Comparison of ENCODE assay signal across 21 cellular contexts in the genomic region with DNA sequence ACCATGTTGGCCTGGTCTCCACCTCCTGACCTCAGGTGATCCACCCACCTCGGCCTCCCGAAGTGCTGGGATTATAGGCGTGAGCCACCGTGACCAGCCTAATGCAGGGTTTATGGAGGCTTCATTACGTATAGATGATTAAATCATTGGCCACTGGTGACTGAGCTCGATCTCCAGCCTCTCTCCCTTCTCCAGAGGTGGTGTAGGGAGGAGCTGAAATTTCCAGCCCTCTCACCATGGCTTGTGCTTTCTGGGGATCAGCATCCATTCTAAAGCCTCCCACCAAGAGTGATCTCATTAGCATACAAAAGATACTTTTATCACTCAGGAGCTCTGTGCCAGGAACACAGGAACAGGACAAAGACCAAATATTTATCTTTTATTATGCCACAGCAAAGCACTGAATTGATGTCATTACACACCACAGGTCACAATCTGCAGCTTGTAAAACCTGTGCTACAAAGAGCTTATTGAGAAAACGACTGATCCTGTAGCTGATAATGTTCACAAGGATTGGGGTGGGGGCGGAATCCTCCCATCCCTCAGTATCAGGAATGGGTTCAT. TPM values are rescaled to one million over a fixed set of nuclear protein-coding genes. Genes with fewer than 3 reads are reported as not detected.
A peak's percentile ranks its signal among the peaks of the same experiment; 100 is the strongest.
DNase-seq lines count a peak whose midpoint lies in the region; ATAC-seq and TF ChIP-seq lines count a peak whose summit lies in the region.
"Had no signal": no experiment of that assay in that cellular context is flagged by ENCODE, and none has a peak within 500 bp of the region (broad histone marks: within the 10 kb centered on the region; RNA-seq: fewer than 3 reads in every experiment).

No MANE protein-coding gene starts in this region.

- no peaks in the 10 kb centered on the region for H3K9me2 ChIP-seq in GM23338 (ENCODE audit: insufficient read depth)

- peaks cover 67% of the 10 kb centered on the region for H3K36me3 Mint-ChIP-seq in GM23338 (ENCODE audit: low read depth)

- H3K4me1 ChIP-seq in GM23338 (ENCODE audit: insufficient read depth) (peaks cover 5% of the 10 kb centered on the region; the same call in 1 of the 2 replicates), colonic mucosa (no peaks in the 10 kb centered on the region), muscle layer of duodenum (ENCODE audit: control insufficient read depth in 1 of 2, insufficient read depth in 2 of 2, low read length in 2 of 2) (no peaks in the 10 kb centered on the region), smooth muscle cell (ENCODE audit: low read depth) (no peaks in the 10 kb centered on the region), ovary (ENCODE audit: insufficient read depth) (no peaks in the 10 kb centered on the region)
- H3K4me1 ChIP-seq: breast epithelium, esophagus squamous epithelium, SJCRH30 had no signal

- H3K4me3 ChIP-seq in GM23338 (no peak overlapping the region), colonic mucosa (no peak overlapping the region), muscle layer of duodenum (ENCODE audit: low read depth in 1 of 2, low read length in 2 of 2) (no peak overlapping the region), smooth muscle cell (no peak overlapping the region), ovary (no peak overlapping the region)
- H3K4me3 ChIP-seq: breast epithelium, esophagus squamous epithelium, GM12878, SJCRH30 had no signal

- 63% methylated on average over 8 of the region's 8 CpGs for WGBS in smooth muscle cell (ENCODE audit: low lambda C conversion rate)
- 78 to 84% (median 80%) methylated on average over 8 of the region's 8 CpGs for WGBS in ovary, 3 donors

- H3K79me2 ChIP-seq in GM23338 (replicated peaks; ENCODE audit: insufficient read depth) = peaks cover 39% of the 10 kb centered on the region
- no peaks in the 10 kb centered on the region for H3K79me2 ChIP-seq in smooth muscle cell (ENCODE audit: low read depth)

- H3K9ac ChIP-seq in colonic mucosa (ENCODE audit: low read depth in 2 of 2, low read length in 2 of 2) (peak overlapping the region in 1 of 2 donors; percentile 56), smooth muscle cell (ENCODE audit: low read depth) (no peak overlapping the region)

- H3K4me1 Mint-ChIP-seq in GM23338 = peaks cover 9% of the 10 kb centered on the region

- no peak overlapping the region for H3K4me3 Mint-ChIP-seq in GM23338
- H3K4me3 Mint-ChIP-seq: activated naive CD8-positive, alpha-beta T cell treated with anti-CD3 and anti-CD28 coated beads for 36 hours; mesothelial cell of epicardium had no signal

- peaks cover 4% of the 10 kb centered on the region for H3K27me3 Mint-ChIP-seq in GM23338 (ENCODE audit: insufficient read depth, low read depth, poor library complexity)
- H3K27me3 Mint-ChIP-seq: activated naive CD8-positive, alpha-beta T cell treated with anti-CD3 and anti-CD28 coated beads for 36 hours had no signal

- no peak overlapping the region for H2AFZ ChIP-seq in GM23338
- H2AFZ ChIP-seq in smooth muscle cell (ENCODE audit: low read depth) = no peak overlapping the region

- H3F3A ChIP-seq in GM23338 (replicated peaks; ENCODE audit: low read depth) = 0 out of 2 replicates have a peak, but pooled peaks cover 4% of the 10 kb centered on the region
- no peaks in the 10 kb centered on the region for H3F3A ChIP-seq in smooth muscle cell (ENCODE audit: low read depth)

- H3K9me3 ChIP-seq in colonic mucosa (no peaks in the 10 kb centered on the region), muscle layer of duodenum (ENCODE audit: control insufficient read depth in 1 of 2, low read length in 2 of 2) (peaks cover 0 to 4% of the 10 kb centered on the region in 2 donors), smooth muscle cell (replicated peaks; ENCODE audit: low read depth) (no peaks in the 10 kb centered on the region), ovary (no peaks in the 10 kb centered on the region)
- H3K9me3 ChIP-seq: neutrophil had no signal

- peak overlapping the region; percentile 51; the same call in 1 of the 2 replicates for H3K27ac ChIP-seq in GM23338 (ENCODE audit: low read depth)
- peak overlapping the region; percentile 68 for H3K27ac ChIP-seq in colonic mucosa
- H3K27ac ChIP-seq in muscle layer of duodenum (ENCODE audit: low read length) = peak overlapping the region; percentile 75
- H3K27ac ChIP-seq in smooth muscle cell (ENCODE audit: low read depth) = no peak overlapping the region
- H3K27ac ChIP-seq in ovary = no peak overlapping the region
- H3K27ac ChIP-seq: breast epithelium, esophagus squamous epithelium, neutrophil, SJCRH30 had no signal

- peak; percentile 27 for DNase-seq in GM23338 (ENCODE audit: low spot score)
- peak; percentile 42 to 77 for DNase-seq in NCI-H2081 (lab: John Stamatoyannopoulos, UW)
- DNase-seq in colonic mucosa = peak; percentile 75
- no peak for DNase-seq in smooth muscle cell (lab: John Stamatoyannopoulos, UW; ENCODE audit: unreplicated experiment)
- DNase-seq in ovary = no peak
- DNase-seq: activated naive CD8-positive, alpha-beta T cell treated with anti-CD3 and anti-CD28 coated beads for 36 hours; activated T-cell treated with anti-CD3 and anti-CD28 coated beads, Interleukin-2, amount 50 U/mL, for 1 hour; esophagus squamous epithelium; glutamatergic neuron; NCI-H2171; SJCRH30; stimulated activated CD4-positive, alpha-beta T cell treated with anti-CD3 and anti-CD28 coated beads, Interleukin-2, amount 100 ng/mL, for 24 hours; T-helper 9 cell had no signal

- H4K20me1 ChIP-seq in GM23338 (replicated peaks; ENCODE audit: insufficient read depth) (no peaks in the 10 kb centered on the region), smooth muscle cell (ENCODE audit: low read depth) (no peaks in the 10 kb centered on the region)

- no peak for TF ChIP-seq POLR2A in ovary (IDR thresholded peaks at IDR 0.05)

- H3K27me3 ChIP-seq in GM23338 (ENCODE audit: insufficient read depth) = no peaks in the 10 kb centered on the region
- no peaks in the 10 kb centered on the region for H3K27me3 ChIP-seq in colonic mucosa
- no peaks in the 10 kb centered on the region for H3K27me3 ChIP-seq in muscle layer of duodenum (ENCODE audit: low read depth, low read length)
- H3K27me3 ChIP-seq in smooth muscle cell (ENCODE audit: low read depth) = no peaks in the 10 kb centered on the region
- no peaks in the 10 kb centered on the region for H3K27me3 ChIP-seq in ovary
- H3K27me3 ChIP-seq: breast epithelium, esophagus squamous epithelium, SJCRH30 had no signal

- TF ChIP-seq EP300 in ovary (IDR thresholded peaks at IDR 0.05) = no peak

- peak; percentile 97 for ATAC-seq in GM23338
- ATAC-seq in HG03039 (IDR thresholded peaks at IDR 0.05; ENCODE audit: unreplicated experiment) = no peak
- no peak for ATAC-seq in HG02840 (IDR thresholded peaks at IDR 0.05; ENCODE audit: low FRiP score, unreplicated experiment)
- ATAC-seq: GM12878, sciatic nerve had no signal

- TF ChIP-seq CTCF in GM23338 (conservative IDR thresholded peaks at IDR 0.05; ENCODE audit: low read depth in 2 of 2) (no peak), colonic mucosa (IDR thresholded peaks at IDR 0.05) (no peak), smooth muscle cell (IDR thresholded peaks at IDR 0.05; ENCODE audit: borderline replicate concordance, insufficient read depth, poor library complexity, severe bottlenecking) (no peak), ovary (IDR thresholded peaks at IDR 0.05) (no peak)

- intact Hi-C loops in colonic mucosa (cut with DNase I) (no loop called here), ovary (cut with DNase I) (no loop called here)

- H3K36me3 ChIP-seq in GM23338 (ENCODE audit: insufficient read depth) (peaks cover 8% of the 10 kb centered on the region; the same call in 1 of the 2 replicates), colonic mucosa (no peaks in the 10 kb centered on the region), muscle layer of duodenum (ENCODE audit: control insufficient read depth in 1 of 2, insufficient read depth in 2 of 2, low read length in 2 of 2) (no peaks in the 10 kb centered on the region), smooth muscle cell (ENCODE audit: low read depth) (no peaks in the 10 kb centered on the region), ovary (no peaks in the 10 kb centered on the region)
- H3K36me3 ChIP-seq: breast epithelium, esophagus squamous epithelium, neutrophil, SJCRH30 had no signal

- H3K27ac Mint-ChIP-seq in GM23338 = peak overlapping the region; percentile 65
- H3K27ac Mint-ChIP-seq: activated naive CD8-positive, alpha-beta T cell treated with anti-CD3 and anti-CD28 coated beads for 36 hours; mesothelial cell of epicardium had no signal

- peaks cover 43% of the 10 kb centered on the region for H3K9me3 Mint-ChIP-seq in GM23338

- H3K4me2 ChIP-seq in GM23338 (peak overlapping the region; percentile 6; the same call in 1 of the 2 replicates), smooth muscle cell (no peak overlapping the region)

TF ChIP-seq in GM23338, 12 proteins besides CTCF, POLR2A, EP300 and RAD21 (continues in another document):
- TF ChIP-seq NANOG (IDR thresholded peaks at IDR 0.05; ENCODE audit: borderline replicate concordance) = peak; percentile 31; the same call in 1 of the 2 replicates

RNA-seq across cellular contexts. Expression of a gene that starts 32.4 kb away (rescaled TPM):
- total RNA-seq in GM23338 (2014; rRNA removed; shearing (Covaris generic)) = 28.8 and 29.6 TPM in 2 replicates
- 14.2 and 15.7 TPM in 2 replicates for polyA plus RNA-seq in GM23338 (2016; fragmentation: Nextera tagmentation; extraction: Ambion mirVana)
- 10 to 100 TPM; 40.0 to 78.3 TPM for total RNA-seq in colonic mucosa
- total RNA-seq in smooth muscle cell = 3.5 and 4.9 TPM in 2 replicates
- 1.2 and 4.3 TPM in 2 replicates for polyA plus RNA-seq in smooth muscle cell
- 10 to 100 TPM in 1 of 7 donors, 1 to 10 TPM in 6; 1.3 to 47.9 (median 3.9) TPM for total RNA-seq in ovary
- polyA plus RNA-seq in ovary = 1 to 10 TPM; 1.7 to 2.6 TPM

RNA-seq across cellular contexts. Expression of a gene that starts 48.7 kb away (rescaled TPM):
- 8.1 and 13.6 TPM in 2 replicates for total RNA-seq in GM23338 (2014; rRNA removed; shearing (Covaris generic))
- polyA plus RNA-seq in GM23338 (2016; fragmentation: Nextera tagmentation; extraction: Ambion mirVana) (11.5 and 12.0 TPM in 2 replicates), smooth muscle cell (4.3 TPM in 2 replicates), ovary (10 to 100 TPM in 1 of 2 donors, 1 to 10 TPM in 1; 6.8 to 10.9 TPM)
- total RNA-seq in colonic mucosa (10 to 100 TPM; 10.0 to 10.9 TPM), smooth muscle cell (2.8 and 5.1 TPM in 2 replicates), ovary (10 to 100 TPM in 4 of 7 donors, 1 to 10 TPM in 3; 4.4 to 11.5 (median 10.5) TPM)

Comparison
In these comparisons a context has a peak if more than half of its experiments do, and no peak if none do; other contexts are left out.
1. DNase-seq: peak in GM23338 (single experiment), NCI-H2081 (2 of 2) and colonic mucosa (single experiment); none in smooth muscle cell (single experiment) and ovary (0 of 5).
2. H3K27ac ChIP-seq: peak in GM23338 (single experiment), colonic mucosa (single experiment) and muscle layer of duodenum (single experiment); none in smooth muscle cell (single experiment) and ovary (0 of 2).